ENCODE assay signal across 8 cellular contexts in the genomic region with DNA sequence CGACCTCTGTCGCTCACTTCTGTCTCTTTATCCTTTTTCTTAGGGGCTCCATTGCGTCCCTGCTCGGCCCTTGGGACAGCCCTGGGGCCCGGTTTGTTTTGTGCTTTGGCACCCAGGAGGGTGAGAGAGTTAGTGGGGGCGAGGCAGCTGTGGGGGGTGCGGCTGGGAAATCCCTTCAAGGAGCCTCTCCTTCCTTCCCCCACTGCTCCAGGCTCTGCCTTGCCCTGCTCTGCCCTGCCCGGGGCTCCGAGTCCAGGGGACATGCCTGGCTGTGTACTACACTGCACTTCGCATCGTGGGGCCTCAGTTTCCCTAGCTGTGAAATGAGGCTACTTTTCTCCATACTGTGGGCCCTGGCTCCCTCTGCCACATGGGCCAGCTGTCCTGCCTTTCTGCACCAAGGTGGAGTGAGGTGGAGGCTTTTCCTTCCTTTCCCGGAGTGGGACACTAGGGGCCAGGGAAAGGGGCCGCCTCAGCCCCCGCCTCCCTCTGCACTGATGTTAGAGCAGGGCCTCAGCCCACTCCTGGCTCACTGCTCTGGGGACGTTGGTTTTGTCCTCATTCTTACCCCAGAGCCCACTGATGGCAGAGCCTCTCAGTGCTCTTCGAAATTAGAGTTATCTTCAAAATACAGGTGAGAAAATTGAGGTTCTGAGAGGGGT. TPM values are rescaled to one million over a fixed set of nuclear protein-coding genes. Genes with fewer than 3 reads are reported as not detected.
DNase-seq lines count a peak whose midpoint lies in the region; ATAC-seq and TF ChIP-seq lines count a peak whose summit lies in the region.

No MANE protein-coding gene starts in this region.

- TF ChIP-seq POLR2A in prostate gland (IDR thresholded peaks at IDR 0.05), result no peak

- H3K27ac ChIP-seq in SK-N-SH (ENCODE audit: low read depth in 2 of 2, low read length in 1 of 2), result no peak overlapping the region
- H3K27ac ChIP-seq in fibroblast of lung (ENCODE audit: insufficient read depth, low read length), result no peak overlapping the region
- no peak overlapping the region for H3K27ac ChIP-seq in prostate gland

- H3K4me1 ChIP-seq in SK-N-SH (ENCODE audit: control insufficient read depth in 1 of 2, insufficient read depth in 2 of 2, low read depth in 1 of 2, low read length in 1 of 2) (peaks cover 0 to 20% of the 10 kb centered on the region in 2 experiments; a peak in 1 of 4 replicates), fibroblast of lung (ENCODE audit: control insufficient read depth, extremely low read depth, insufficient read depth, low read length) (peaks cover 13% of the 10 kb centered on the region), prostate gland (replicated peaks) (no peaks in the 10 kb centered on the region)

- ATAC-seq in HG03469 (IDR thresholded peaks at IDR 0.05; ENCODE audit: unreplicated experiment), result no peak

- H3K9me2 ChIP-seq in SK-N-SH, result no peaks in the 10 kb centered on the region

- no peaks in the 10 kb centered on the region for H3K27me3 ChIP-seq in SK-N-SH (ENCODE audit: insufficient read depth)
- H3K27me3 ChIP-seq in fibroblast of lung (ENCODE audit: control insufficient read depth, insufficient read depth, low read length), result no peaks in the 10 kb centered on the region
- H3K27me3 ChIP-seq in prostate gland (replicated peaks; ENCODE audit: insufficient read depth), result no peaks in the 10 kb centered on the region

- no peaks in the 10 kb centered on the region for H3K9me3 ChIP-seq in SK-N-SH
- no peaks in the 10 kb centered on the region for H3K9me3 ChIP-seq in fibroblast of lung (ENCODE audit: control insufficient read depth, insufficient read depth, low read depth, low read length)
- no peaks in the 10 kb centered on the region for H3K9me3 ChIP-seq in prostate gland

- no peak for TF ChIP-seq EP300 in SK-N-SH (IDR thresholded peaks at IDR 0.05; ENCODE audit: borderline replicate concordance in 1 of 2, low read depth in 1 of 2, low read length in 1 of 2)

- CTCF ChIA-PET in SK-N-SH (lab: Yijun Ruan, JAX), result interaction anchor here (0.8 to 3.3 kb wide), 3 partner anchors 9 to 38 kb away, joined by 3 to 13 read pairs (median 4); no protein-coding TSS in a partner anchor

- no peaks in the 10 kb centered on the region for H3K36me3 ChIP-seq in SK-N-SH (replicated peaks in 1 of 2; ENCODE audit: control insufficient read depth in 1 of 2, insufficient read depth in 2 of 2, low read length in 1 of 2)
- H3K36me3 ChIP-seq in fibroblast of lung (ENCODE audit: control insufficient read depth, insufficient read depth, low read length), result peaks cover 2% of the 10 kb centered on the region
- H3K36me3 ChIP-seq in prostate gland, result no peaks in the 10 kb centered on the region

- peak overlapping the region; percentile 90 to 98 for H3K4me3 ChIP-seq in SK-N-SH (ENCODE audit: low read depth in 2 of 2, low read length in 1 of 2)
- peak overlapping the region; percentile 65 to 83 (median 74) for H3K4me3 ChIP-seq in fibroblast of lung (replicated peaks in 1 of 4; ENCODE audit: control extremely low read depth in 1 of 4, insufficient read depth in 1 of 4, low read depth in 3 of 4, low read length in 4 of 4)
- H3K4me3 ChIP-seq in prostate gland, result peak overlapping the region; percentile 53 to 57

- DNase-seq in Daoy (ENCODE audit: low read depth), result peak; percentile 43
- DNase-seq in SK-N-SH, result peak; percentile 45
- peak in 1 of 2 donors; percentile 11 for DNase-seq in fibroblast of lung (ENCODE audit: low read depth in 2 of 2)
- no peak for DNase-seq in prostate gland (ENCODE audit: low spot score)
- DNase-seq in cerebellar cortex (ENCODE audit: low spot score), result no peak
- no peak for DNase-seq in NCI-H2029 treated with DMSO at 0.1 percent for 48 hours (lab: John Stamatoyannopoulos, UW)
- no peak for DNase-seq in stimulated activated CD4-positive, alpha-beta T cell treated with anti-CD3 and anti-CD28 coated beads, Interleukin-4, amount 100 ng/mL, for 24 hours

- POLR2A ChIA-PET in SK-N-SH (lab: Yijun Ruan, JAX), result no interaction called here

- H4K20me1 ChIP-seq in SK-N-SH (ENCODE audit: insufficient read depth) (0 out of 2 replicates have a peak, but pooled peaks cover 17% of the 10 kb centered on the region), fibroblast of lung (ENCODE audit: control insufficient read depth, extremely low read depth, insufficient read depth, low read length) (no peaks in the 10 kb centered on the region)

- WGBS in SK-N-SH (ENCODE audit: low lambda C conversion rate), result 36% methylated on average over 11 of the region's 16 CpGs
- 16% methylated on average over 16 of the region's 16 CpGs for WGBS in prostate gland

- peak overlapping the region; percentile 82 for H3K9ac ChIP-seq in SK-N-SH
- H3K9ac ChIP-seq in fibroblast of lung (ENCODE audit: insufficient read depth, low read length), result no peak overlapping the region

- intact Hi-C loops in prostate gland (cut with DNase I), result no loop called here

- no peak for TF ChIP-seq RAD21 in SK-N-SH (IDR thresholded peaks at IDR 0.05; ENCODE audit: low read length)

- H3F3A ChIP-seq in SK-N-SH (replicated peaks; ENCODE audit: insufficient read depth), result no peaks in the 10 kb centered on the region

- H3K4me2 ChIP-seq in SK-N-SH (peak overlapping the region; percentile 99), fibroblast of lung (ENCODE audit: extremely low read depth, insufficient read depth, low read length) (peak overlapping the region; percentile 77)

- H2AFZ ChIP-seq in SK-N-SH (ENCODE audit: low read depth), result no peak overlapping the region
- H2AFZ ChIP-seq in fibroblast of lung (ENCODE audit: low read length), result no peak overlapping the region

- H3K79me2 ChIP-seq in SK-N-SH (ENCODE audit: insufficient read depth) (peaks cover 49% of the 10 kb centered on the region), fibroblast of lung (ENCODE audit: control insufficient read depth, insufficient read depth, low read length) (peaks cover 11% of the 10 kb centered on the region)

- TF ChIP-seq CTCF in SK-N-SH (IDR thresholded peaks at IDR 0.05) (no peak), fibroblast of lung (conservative IDR thresholded peaks at IDR 0.05 in 1 of 2, IDR thresholded peaks at IDR 0.05 in 1 of 2; ENCODE audit: low read depth in 1 of 2, low read length in 2 of 2) (no peak), prostate gland (IDR thresholded peaks at IDR 0.05) (no peak)

TF ChIP-seq in SK-N-SH, 30 proteins besides CTCF, POLR2A, EP300 and RAD21 (continues in another document):
- TF ChIP-seq SIN3A (IDR thresholded peaks at IDR 0.05; ENCODE audit: borderline replicate concordance, low read depth, low read length), result no peak
- no peak for TF ChIP-seq FOXM1 (IDR thresholded peaks at IDR 0.05; ENCODE audit: low read depth)
- TF ChIP-seq, protein P1, sequence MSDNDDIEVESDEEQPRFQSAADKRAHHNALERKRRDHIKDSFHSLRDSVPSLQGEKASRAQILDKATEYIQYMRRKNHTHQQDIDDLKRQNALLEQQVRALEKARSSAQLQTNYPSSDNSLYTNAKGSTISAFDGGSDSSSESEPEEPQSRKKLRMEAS (IDR thresholded peaks at IDR 0.05; ENCODE audit: low read depth), result no peak
- TF ChIP-seq MXI1 (IDR thresholded peaks at IDR 0.05; ENCODE audit: low read depth, low read length), result no peak
- no peak for TF ChIP-seq GABPA (IDR thresholded peaks at IDR 0.05; ENCODE audit: low read depth)
- TF ChIP-seq, protein P2, sequence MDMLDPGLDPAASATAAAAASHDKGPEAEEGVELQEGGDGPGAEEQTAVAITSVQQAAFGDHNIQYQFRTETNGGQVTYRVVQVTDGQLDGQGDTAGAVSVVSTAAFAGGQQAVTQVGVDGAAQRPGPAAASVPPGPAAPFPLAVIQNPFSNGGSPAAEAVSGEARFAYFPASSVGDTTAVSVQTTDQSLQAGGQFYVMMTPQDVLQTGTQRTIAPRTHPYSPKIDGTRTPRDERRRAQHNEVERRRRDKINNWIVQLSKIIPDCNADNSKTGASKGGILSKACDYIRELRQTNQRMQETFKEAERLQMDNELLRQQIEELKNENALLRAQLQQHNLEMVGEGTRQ (IDR thresholded peaks at IDR 0.05; ENCODE audit: borderline replicate concordance, low read depth, low read length), result no peak

RNA-seq across cellular contexts. Expression of gene LLGL1, which starts 1.0 kb away (rescaled TPM):
- total RNA-seq in Daoy (2014; rRNA removed; shearing (Covaris generic)), result 22.6 and 24.3 TPM in 2 replicates
- polyA plus RNA-seq in SK-N-SH (2012; rRNA removed) (29.5 and 31.4 TPM in 2 replicates), fibroblast of lung (15.1 and 21.1 TPM in 2 replicates)
- polyA plus RNA-seq in SK-N-SH (2012; cell fraction: cytosol; rRNA removed), result 10.7 and 20.6 TPM in 2 replicates
- polyA plus RNA-seq in SK-N-SH (2012; cell fraction: nucleus; rRNA removed), result 45.7 and 48.1 TPM in 2 replicates
- total RNA-seq in fibroblast of lung (25.4 and 32.2 TPM in 2 replicates), prostate gland (10 to 100 TPM; 17.7 to 33.5 TPM)
- 19.6 and 25.9 TPM in 2 replicates for polyA plus RNA-seq in fibroblast of lung (2012)
- polyA minus RNA-seq in fibroblast of lung (ENCODE audit: low replicate concordance), result 45.1 and 47.2 TPM in 2 replicates

RNA-seq across cellular contexts. Expression of gene FLII, which starts 32.1 kb away (rescaled TPM):
- 179 and 192 TPM in 2 replicates for total RNA-seq in Daoy (2014; rRNA removed; shearing (Covaris generic))
- polyA plus RNA-seq in SK-N-SH (2012; rRNA removed) (244 and 254 TPM in 2 replicates), fibroblast of lung (199 and 313 TPM in 2 replicates)
- polyA plus RNA-seq in SK-N-SH (2012; cell fraction: cytosol; rRNA removed), result 83.4 and 117 TPM in 2 replicates
- 1,164 and 1,190 TPM in 2 replicates for polyA plus RNA-seq in SK-N-SH (2012; cell fraction: nucleus; rRNA removed)
- total RNA-seq in fibroblast of lung (284 and 395 TPM in 2 replicates), prostate gland (100 to 1,000 TPM; 280 to 347 TPM)
- polyA plus RNA-seq in fibroblast of lung (2012), result 223 and 352 TPM in 2 replicates
- 521 and 754 TPM in 2 replicates for polyA minus RNA-seq in fibroblast of lung (ENCODE audit: low replicate concordance)

RNA-seq across cellular contexts. Expression of gene MIEF2, which starts 34.0 kb away (rescaled TPM):
- total RNA-seq in Daoy (2014; rRNA removed; shearing (Covaris generic)), result 6.3 and 7.9 TPM in 2 replicates
- polyA plus RNA-seq in SK-N-SH (2012; rRNA removed) (12.7 and 16.8 TPM in 2 replicates), fibroblast of lung (3.9 and 4.2 TPM in 2 replicates)
- polyA plus RNA-seq in SK-N-SH (2012; cell fraction: cytosol; rRNA removed), result 4.5 and 8.3 TPM in 2 replicates
- 34.8 and 53.1 TPM in 2 replicates for polyA plus RNA-seq in SK-N-SH (2012; cell fraction: nucleus; rRNA removed)
- total RNA-seq in fibroblast of lung (13.1 and 16.2 TPM in 2 replicates), prostate gland (10 to 100 TPM; 22.3 to 28.7 TPM)
- polyA plus RNA-seq in fibroblast of lung (2012), result 6.7 and 7.9 TPM in 2 replicates
- 6.9 and 7.3 TPM in 2 replicates for polyA minus RNA-seq in fibroblast of lung (ENCODE audit: low replicate concordance)

RNA-seq across cellular contexts. Expression of gene ALKBH5, which starts 42.8 kb away (rescaled TPM):
- total RNA-seq in Daoy (2014; rRNA removed; shearing (Covaris generic)), result 88.0 and 94.3 TPM in 2 replicates
- polyA plus RNA-seq in SK-N-SH (2012; rRNA removed) (41.0 and 42.9 TPM in 2 replicates), fibroblast of lung (67.7 and 70.3 TPM in 2 replicates)
- 32.7 and 42.2 TPM in 2 replicates for polyA plus RNA-seq in SK-N-SH (2012; cell fraction: cytosol; rRNA removed)
- polyA plus RNA-seq in SK-N-SH (2012; cell fraction: nucleus; rRNA removed), result 19.4 and 24.2 TPM in 2 replicates
- total RNA-seq in fibroblast of lung (93.7 and 103 TPM in 2 replicates), prostate gland (100 to 1,000 TPM; 132 to 230 TPM)
- polyA plus RNA-seq in fibroblast of lung (2012), result 42.8 and 48.0 TPM in 2 replicates
- 127 and 143 TPM in 2 replicates for polyA minus RNA-seq in fibroblast of lung (ENCODE audit: low replicate concordance)

Comparison
In these comparisons a context has a peak if more than half of its experiments do, and no peak if none do; other contexts are left out.
1. DNase-seq: peak in Daoy (single experiment) and SK-N-SH (single experiment); none in prostate gland (single experiment), cerebellar cortex (single experiment), NCI-H2029 treated with DMSO at 0.1 percent for 48 hours (single experiment) and stimulated activated CD4-positive, alpha-beta T cell treated with anti-CD3 and anti-CD28 coated beads, Interleukin-4, amount 100 ng/mL, for 24 hours (single experiment).
2. Peak in every context shown above with its lines, with median percentiles within 50 percentile points of each other: H3K4me3 ChIP-seq.